Comparison of ENCODE assay signal across 14 cellular contexts in genomic region chr3:125069968-125070745, GRCh38. TPM values are rescaled to one million over a fixed set of nuclear protein-coding genes. Genes with fewer than 3 reads are reported as not detected.
DNase-seq lines count a peak whose midpoint lies in the region; ATAC-seq and TF ChIP-seq lines count a peak whose summit lies in the region.
"Had no signal": no experiment of that assay in that cellular context is flagged by ENCODE, and none has a peak within 500 bp of the region (broad histone marks: within the 10 kb centered on the region; RNA-seq: fewer than 3 reads in every experiment).

No MANE protein-coding gene starts in this region.

- no peak overlapping the region for H3K27ac ChIP-seq in CD8-positive, alpha-beta T cell (ENCODE audit: low read depth, low read length)
- H3K27ac ChIP-seq in Panc1 (ENCODE audit: low read length) (peak overlapping the region; percentile 41; the same call in 1 of the 2 replicates), neural cell (ENCODE audit: low read length) (no peak overlapping the region)

- no peak overlapping the region for H3K4me2 ChIP-seq in neural cell (ENCODE audit: low read length)

- peaks cover 14% of the 10 kb centered on the region for H3K4me1 ChIP-seq in CD8-positive, alpha-beta T cell (ENCODE audit: insufficient read depth, low read length)
- H3K4me1 ChIP-seq in Panc1 (ENCODE audit: control insufficient read depth, insufficient read depth, low read length): no peaks in the 10 kb centered on the region

- no peaks in the 10 kb centered on the region for H3K9me3 Mint-ChIP-seq in activated CD8-positive, alpha-beta T cell treated with anti-CD3 and anti-CD28 coated beads, Interleukin-2, amount 10 ng/mL, durations not matched to agents 7 days and 5 days (ENCODE audit: insufficient read depth)
- H3K9me3 Mint-ChIP-seq in activated CD8-positive, alpha-beta T cell treated with anti-CD3 and anti-CD28 coated beads for 36 hours: no peaks in the 10 kb centered on the region
- no peaks in the 10 kb centered on the region for H3K9me3 Mint-ChIP-seq in CD8-positive, alpha-beta T cell
- no peaks in the 10 kb centered on the region for H3K9me3 Mint-ChIP-seq in activated T-helper 17 cell treated with anti-CD3 and anti-CD28 coated beads, Interleukin-2, amount 50 U/mL, for 72 hours
- H3K9me3 Mint-ChIP-seq: CD4-positive, alpha-beta T cell; HFFc6 had no signal

- H3K4me3 Mint-ChIP-seq in activated CD8-positive, alpha-beta T cell treated with anti-CD3 and anti-CD28 coated beads, Interleukin-2, amount 10 ng/mL, durations not matched to agents 7 days and 5 days: no peak overlapping the region
- no peak overlapping the region for H3K4me3 Mint-ChIP-seq in activated CD8-positive, alpha-beta T cell treated with anti-CD3 and anti-CD28 coated beads for 36 hours
- no peak overlapping the region for H3K4me3 Mint-ChIP-seq in CD8-positive, alpha-beta T cell
- no peak overlapping the region for H3K4me3 Mint-ChIP-seq in activated T-helper 17 cell treated with anti-CD3 and anti-CD28 coated beads, Interleukin-2, amount 50 U/mL, for 72 hours
- H3K4me3 Mint-ChIP-seq: CD4-positive, alpha-beta T cell; HFFc6 had no signal

- no peaks in the 10 kb centered on the region for H3K36me3 ChIP-seq in CD8-positive, alpha-beta T cell (ENCODE audit: insufficient read depth, low read length)
- no peaks in the 10 kb centered on the region for H3K36me3 ChIP-seq in Panc1 (ENCODE audit: control insufficient read depth, insufficient read depth, low read length)
- no peaks in the 10 kb centered on the region for H3K36me3 ChIP-seq in neural cell (ENCODE audit: insufficient read depth, low read length)

- H3F3A ChIP-seq in neural cell (ENCODE audit: insufficient read depth, low read length, poor library complexity, severe bottlenecking): no peaks in the 10 kb centered on the region

- H3K9me3 ChIP-seq in CD8-positive, alpha-beta T cell (ENCODE audit: low read length): no peaks in the 10 kb centered on the region
- H3K9me3 ChIP-seq in Panc1 (ENCODE audit: control insufficient read depth, insufficient read depth, low read depth, low read length) (no peaks in the 10 kb centered on the region), neural cell (ENCODE audit: low read length) (no peaks in the 10 kb centered on the region)

- H3K9me2 ChIP-seq in neural cell (ENCODE audit: insufficient read depth, low read length): no peaks in the 10 kb centered on the region

- H3K36me3 Mint-ChIP-seq in activated CD8-positive, alpha-beta T cell treated with anti-CD3 and anti-CD28 coated beads, Interleukin-2, amount 10 ng/mL, durations not matched to agents 7 days and 5 days (ENCODE audit: low read depth): no peaks in the 10 kb centered on the region
- H3K36me3 Mint-ChIP-seq in activated CD8-positive, alpha-beta T cell treated with anti-CD3 and anti-CD28 coated beads for 36 hours (ENCODE audit: low read depth): no peaks in the 10 kb centered on the region
- no peaks in the 10 kb centered on the region for H3K36me3 Mint-ChIP-seq in CD8-positive, alpha-beta T cell
- H3K36me3 Mint-ChIP-seq in activated T-helper 17 cell treated with anti-CD3 and anti-CD28 coated beads, Interleukin-2, amount 50 U/mL, for 72 hours (ENCODE audit: low read depth): no peaks in the 10 kb centered on the region

- in situ Hi-C loops in Panc1 (cut with HindIII; ENCODE audit: low pct_unique_long_range_greater_than_20kb, low sequenced_read_pairs): no loop called here

- TF ChIP-seq CTCF in activated CD8-positive, alpha-beta T cell treated with anti-CD3 and anti-CD28 coated beads for 36 hours (IDR thresholded peaks at IDR 0.05): no peak
- no peak for TF ChIP-seq CTCF in CD8-positive, alpha-beta T cell (IDR thresholded peaks at IDR 0.05)
- no peak for TF ChIP-seq CTCF in Panc1 (IDR thresholded peaks at IDR 0.05)
- TF ChIP-seq CTCF in neural cell (IDR thresholded peaks at IDR 0.05; ENCODE audit: poor library complexity, severe bottlenecking): no peak

- CTCF ChIA-PET in activated CD8-positive, alpha-beta T cell treated with anti-CD3 and anti-CD28 coated beads, Interleukin-2, amount 10 ng/mL, durations not matched to agents 7 days and 5 days (lab: Charles Lee): interaction anchor here (1.2 kb wide), 1 partner anchor 16 kb away, joined by 3 read pairs; no protein-coding TSS in a partner anchor
- CTCF ChIA-PET in activated CD8-positive, alpha-beta T cell treated with anti-CD3 and anti-CD28 coated beads for 36 hours (lab: Charles Lee): interaction anchor here (1.2 kb wide), 1 partner anchor 169 kb away, joined by 3 read pairs; no protein-coding TSS in a partner anchor
- CTCF ChIA-PET in CD8-positive, alpha-beta T cell (lab: Charles Lee): no interaction called here
- CTCF ChIA-PET in Panc1 (lab: Charles Lee): no interaction called here

- peaks cover 15% of the 10 kb centered on the region for H3K4me1 Mint-ChIP-seq in activated CD8-positive, alpha-beta T cell treated with anti-CD3 and anti-CD28 coated beads, Interleukin-2, amount 10 ng/mL, durations not matched to agents 7 days and 5 days (ENCODE audit: low read depth)
- H3K4me1 Mint-ChIP-seq in activated CD8-positive, alpha-beta T cell treated with anti-CD3 and anti-CD28 coated beads for 36 hours (ENCODE audit: low read depth): peaks cover 12% of the 10 kb centered on the region
- peaks cover 13% of the 10 kb centered on the region for H3K4me1 Mint-ChIP-seq in CD8-positive, alpha-beta T cell (ENCODE audit: low read depth)
- no peaks in the 10 kb centered on the region for H3K4me1 Mint-ChIP-seq in activated T-helper 17 cell treated with anti-CD3 and anti-CD28 coated beads, Interleukin-2, amount 50 U/mL, for 72 hours

- peaks cover 7% of the 10 kb centered on the region for H3K27me3 Mint-ChIP-seq in activated CD8-positive, alpha-beta T cell treated with anti-CD3 and anti-CD28 coated beads, Interleukin-2, amount 10 ng/mL, durations not matched to agents 7 days and 5 days (ENCODE audit: low read depth)
- H3K27me3 Mint-ChIP-seq in activated CD8-positive, alpha-beta T cell treated with anti-CD3 and anti-CD28 coated beads for 36 hours: no peaks in the 10 kb centered on the region
- no peaks in the 10 kb centered on the region for H3K27me3 Mint-ChIP-seq in CD8-positive, alpha-beta T cell (ENCODE audit: low read depth)
- H3K27me3 Mint-ChIP-seq in activated T-helper 17 cell treated with anti-CD3 and anti-CD28 coated beads, Interleukin-2, amount 50 U/mL, for 72 hours: peaks cover 10% of the 10 kb centered on the region
- H3K27me3 Mint-ChIP-seq: CD4-positive, alpha-beta T cell had no signal

- DNase-seq in activated CD8-positive, alpha-beta T cell treated with anti-CD3 and anti-CD28 coated beads, Interleukin-2, amount 10 ng/mL, durations not matched to agents 7 days and 5 days: no peak
- no peak for DNase-seq in activated CD8-positive, alpha-beta T cell treated with anti-CD3 and anti-CD28 coated beads for 36 hours
- DNase-seq in CD8-positive, alpha-beta T cell: no peak
- no peak for DNase-seq in Panc1 (ENCODE audit: low read depth, low spot score)
- DNase-seq in DMS53 (lab: John Stamatoyannopoulos, UW): no peak
- DNase-seq: CD4-positive, alpha-beta T cell; DMS153; DND-41; GDM1; HCEC 1CT; HFFc6 had no signal

- peak overlapping the region; percentile 74 for H3K27ac Mint-ChIP-seq in activated CD8-positive, alpha-beta T cell treated with anti-CD3 and anti-CD28 coated beads, Interleukin-2, amount 10 ng/mL, durations not matched to agents 7 days and 5 days
- H3K27ac Mint-ChIP-seq in activated CD8-positive, alpha-beta T cell treated with anti-CD3 and anti-CD28 coated beads for 36 hours: no peak overlapping the region
- peak overlapping the region; percentile 18 for H3K27ac Mint-ChIP-seq in CD8-positive, alpha-beta T cell
- H3K27ac Mint-ChIP-seq in activated T-helper 17 cell treated with anti-CD3 and anti-CD28 coated beads, Interleukin-2, amount 50 U/mL, for 72 hours: no peak overlapping the region
- H3K27ac Mint-ChIP-seq: CD4-positive, alpha-beta T cell; HFFc6 had no signal

- H3K4me3 ChIP-seq in CD8-positive, alpha-beta T cell (ENCODE audit: low read depth, low read length): no peak overlapping the region
- H3K4me3 ChIP-seq in Panc1 (ENCODE audit: low read depth in 2 of 2, low read length in 2 of 2) (no peak overlapping the region), neural cell (ENCODE audit: low read length) (no peak overlapping the region)

- no peak for TF ChIP-seq RAD21 in neural cell (conservative IDR thresholded peaks at IDR 0.05)

- peak; percentile 90 for TF ChIP-seq EP300 in neural cell (conservative IDR thresholded peaks at IDR 0.05; ENCODE audit: poor library complexity, severe bottlenecking)

- no peak for ATAC-seq in activated CD8-positive, alpha-beta T cell treated with anti-CD3 and anti-CD28 coated beads, Interleukin-2, amount 10 ng/mL, durations not matched to agents 7 days and 5 days
- ATAC-seq in activated CD8-positive, alpha-beta T cell treated with anti-CD3 and anti-CD28 coated beads for 36 hours: no peak
- no peak for ATAC-seq in CD8-positive, alpha-beta T cell
- ATAC-seq in Panc1 (no peak), HG03378 (IDR thresholded peaks at IDR 0.05; ENCODE audit: unreplicated experiment) (no peak)
- ATAC-seq in activated T-helper 17 cell treated with anti-CD3 and anti-CD28 coated beads, Interleukin-2, amount 50 U/mL, for 72 hours (replicated peaks): no peak

- H3K27me3 ChIP-seq in CD8-positive, alpha-beta T cell (ENCODE audit: insufficient read depth, low read length): no peaks in the 10 kb centered on the region
- H3K27me3 ChIP-seq in Panc1 (ENCODE audit: control insufficient read depth, insufficient read depth, low read length): no peaks in the 10 kb centered on the region
- no peaks in the 10 kb centered on the region for H3K27me3 ChIP-seq in neural cell (ENCODE audit: insufficient read depth, low read depth, low read length)

- BruUV-seq in Panc1 (replicated peaks; lab: Mats Ljungman, UMichigan): no TSS peak

- H3K79me2 ChIP-seq in neural cell (replicated peaks; ENCODE audit: insufficient read depth, low read length): no peaks in the 10 kb centered on the region

- no peaks in the 10 kb centered on the region for H4K20me1 ChIP-seq in neural cell (ENCODE audit: insufficient read depth)

- H2AFZ ChIP-seq in neural cell (ENCODE audit: low read depth, low read length): no peak overlapping the region

- POLR2A ChIA-PET in activated CD8-positive, alpha-beta T cell treated with anti-CD3 and anti-CD28 coated beads, Interleukin-2, amount 10 ng/mL, durations not matched to agents 7 days and 5 days (lab: Charles Lee): no interaction called here
- POLR2A ChIA-PET in activated CD8-positive, alpha-beta T cell treated with anti-CD3 and anti-CD28 coated beads for 36 hours (lab: Charles Lee): no interaction called here
- POLR2A ChIA-PET in CD8-positive, alpha-beta T cell (lab: Charles Lee): no interaction called here
- POLR2A ChIA-PET in Panc1 (lab: Charles Lee): no interaction called here

- no peak overlapping the region for H3K9ac ChIP-seq in neural cell (ENCODE audit: low read length)

- intact Hi-C loops in activated CD8-positive, alpha-beta T cell treated with anti-CD3 and anti-CD28 coated beads for 36 hours (cut with micrococcal nuclease): no loop called here
- intact Hi-C loops in CD8-positive, alpha-beta T cell (cut with DNase I, micrococcal nuclease): no loop called here
- intact Hi-C loops in Panc1 (cut with micrococcal nuclease; ENCODE audit: unreplicated experiment): no loop called here

RNA-seq across cellular contexts. Expression of gene HEG1, which starts 14.4 kb away (rescaled TPM):
- total RNA-seq in activated CD8-positive, alpha-beta T cell treated with anti-CD3 and anti-CD28 coated beads, Interleukin-2, amount 10 ng/mL, durations not matched to agents 7 days and 5 days: 10 to 100 TPM; 58.6 to 61.7 TPM
- 10 to 100 TPM; 24.5 to 25.8 TPM for total RNA-seq in activated CD8-positive, alpha-beta T cell treated with anti-CD3 and anti-CD28 coated beads for 36 hours
- 10 to 100 TPM; 20.8 to 21.5 TPM for total RNA-seq in CD8-positive, alpha-beta T cell
- 141 TPM for total RNA-seq in Panc1 (2021; ENCODE audit: unreplicated experiment)
- polyA plus RNA-seq in Panc1 (2012; ENCODE audit: insufficient read length): 63.2 TPM
- 0.14 and 0.48 TPM in 2 replicates for polyA plus RNA-seq in neural cell
- 0.73 and 0.81 TPM in 2 replicates for polyA minus RNA-seq in neural cell
- total RNA-seq in activated T-helper 17 cell treated with anti-CD3 and anti-CD28 coated beads, Interleukin-2, amount 50 U/mL, for 72 hours: 1 to 10 TPM; 4.6 to 5.5 TPM

Comparison
In these comparisons a context has a peak if more than half of its experiments do, and no peak if none do; other contexts are left out.
1. H3K27ac Mint-ChIP-seq: peak in activated CD8-positive, alpha-beta T cell treated with anti-CD3 and anti-CD28 coated beads, Interleukin-2, amount 10 ng/mL, durations not matched to agents 7 days and 5 days (single experiment) and CD8-positive, alpha-beta T cell (single experiment); none in activated CD8-positive, alpha-beta T cell treated with anti-CD3 and anti-CD28 coated beads for 36 hours (single experiment) and activated T-helper 17 cell treated with anti-CD3 and anti-CD28 coated beads, Interleukin-2, amount 50 U/mL, for 72 hours (single experiment).
2. CTCF ChIA-PET loops: an anchor here in activated CD8-positive, alpha-beta T cell treated with anti-CD3 and anti-CD28 coated beads, Interleukin-2, amount 10 ng/mL, durations not matched to agents 7 days and 5 days (1.2 kb wide) and activated CD8-positive, alpha-beta T cell treated with anti-CD3 and anti-CD28 coated beads for 36 hours (1.2 kb wide); none called in CD8-positive, alpha-beta T cell and Panc1.